1 cellular context compared by ENCODE assay signal in genomic region chr18:30754846-30755245, GRCh38.
TF ChIP-seq lines count a peak whose summit lies in the region.

No MANE protein-coding gene starts in this region.

TF ChIP-seq in GM23338, 12 proteins besides CTCF, POLR2A, EP300 and RAD21 (continued from another document):
- TF ChIP-seq REST (IDR thresholded peaks at IDR 0.05; ENCODE audit: unreplicated experiment) = peak; percentile 62
